23 cellular contexts compared by ENCODE assay signal in genomic region chr6:1416191-1416764, GRCh38. TPM values are rescaled to one million over a fixed set of nuclear protein-coding genes. Genes with fewer than 3 reads are reported as not detected.
"Had no signal": no experiment of that assay in that cellular context is flagged by ENCODE, and none has a peak within 500 bp of the region (broad histone marks: within the 10 kb centered on the region; RNA-seq: fewer than 3 reads in every experiment).

No MANE protein-coding gene starts in this region.

- H3K4me1 ChIP-seq: gastrocnemius medialis, heart right ventricle, right atrium auricular region, stomach, transverse colon had no signal

- H3K27me3 ChIP-seq: dorsolateral prefrontal cortex, right atrium auricular region had no signal

- DNase-seq: cortex of kidney; dorsolateral prefrontal cortex; effector CD8-positive, alpha-beta T cell; gastrocnemius medialis; heart right ventricle; hypothalamus; kidney; left cardiac atrium; naive thymus-derived CD4-positive, alpha-beta T cell; nephron progenitor cell; posterior cingulate gyrus; small intestine; stimulated activated CD4-positive, alpha-beta T cell treated with anti-CD3 and anti-CD28 coated beads, Interleukin-12 subunit alpha, Interleukin-12 subunit beta, amount 100 ng/mL, for 4 hours; stimulated activated naive CD4-positive, alpha-beta T cell; stomach; substantia nigra; transverse colon had no signal

- H3K27ac ChIP-seq: dorsolateral prefrontal cortex, gastrocnemius medialis, heart right ventricle, right atrium auricular region, stomach, thoracic aorta, transverse colon had no signal

- FAIRE-seq: endometrium, kidney, small intestine had no signal

- H3K4me3 Mint-ChIP-seq: naive thymus-derived CD4-positive, alpha-beta T cell; nephron progenitor cell had no signal

- H3K27ac Mint-ChIP-seq: naive thymus-derived CD4-positive, alpha-beta T cell; nephron progenitor cell had no signal

- H3K9me3 ChIP-seq: gastrocnemius medialis, transverse colon had no signal

- H3K4me3 ChIP-seq: dorsolateral prefrontal cortex, gastrocnemius medialis, heart right ventricle, right atrium auricular region, stomach, thoracic aorta, transverse colon had no signal

- H3K36me3 ChIP-seq: gastrocnemius medialis, heart right ventricle, right atrium auricular region, stomach, thoracic aorta, transverse colon had no signal

- H3K4me1 Mint-ChIP-seq: naive thymus-derived CD4-positive, alpha-beta T cell had no signal

RNA-seq across cellular contexts. Expression of gene FOXF2, which starts 26.9 kb away (rescaled TPM):
- total RNA-seq: lung microvascular endothelial cell; mononuclear cell; naive thymus-derived CD4-positive, alpha-beta T cell had no signal
- polyA plus RNA-seq: liver; naive thymus-derived CD4-positive, alpha-beta T cell had no signal
